In genomic region chr9:120578614-120579013, GRCh38 we compare ENCODE assay signal across 1 cellular context.
TF ChIP-seq lines count a peak whose summit lies in the region.

No MANE protein-coding gene starts in this region.

TF ChIP-seq in IMR-90, 13 proteins besides CTCF, POLR2A, EP300 and RAD21 (continued from another document):
- no peak for TF ChIP-seq MAFK (IDR thresholded peaks at IDR 0.05; ENCODE audit: low read depth, low read length)
